Comparison of ENCODE assay signal across 1 cellular context in genomic region chr17:55446581-55447205, GRCh38.
TF ChIP-seq lines count a peak whose summit lies in the region.

No MANE protein-coding gene starts in this region.

TF ChIP-seq in HepG2, 621 proteins besides CTCF, POLR2A, EP300 and RAD21 (continued from another document and continues in another):
- TF ChIP-seq ZNF503 (CRISPR knock-in tag; IDR thresholded peaks at IDR 0.05) (peak; percentile 99), ATAD3A (CRISPR knock-in tag; IDR thresholded peaks at IDR 0.05) (no peak), ZMYM4 (CRISPR knock-in tag; IDR thresholded peaks at IDR 0.05) (peak; percentile 66; the same call in 1 of the 2 replicates), TIGD3 (CRISPR knock-in tag; IDR thresholded peaks at IDR 0.05; ENCODE audit: borderline replicate concordance) (no peak), ZNF562 (CRISPR knock-in tag; IDR thresholded peaks at IDR 0.05; ENCODE audit: borderline replicate concordance) (no peak), HMG20B (CRISPR knock-in tag; conservative IDR thresholded peaks at IDR 0.05) (peak; percentile 59; the same call in 1 of the 2 replicates), ZNF414 (CRISPR knock-in tag; IDR thresholded peaks at IDR 0.05) (no peak), TCF7L2 (IDR thresholded peaks at IDR 0.05; ENCODE audit: low read depth, low read length) (peak; percentile 82), ZIK1 (CRISPR knock-in tag; IDR thresholded peaks at IDR 0.05; ENCODE audit: borderline replicate concordance, low read depth) (no peak), MED1 (CRISPR knock-in tag; IDR thresholded peaks at IDR 0.05) (peak; percentile 100), REPIN1 (CRISPR knock-in tag; IDR thresholded peaks at IDR 0.05; ENCODE audit: borderline replicate concordance, low read depth) (peak; percentile 73; the same call in 1 of the 2 replicates), ZFP1 (CRISPR knock-in tag; IDR thresholded peaks at IDR 0.05) (no peak; the same call in 1 of the 2 replicates), ZNF891 (CRISPR knock-in tag; IDR thresholded peaks at IDR 0.05) (no peak), BCL6 (CRISPR knock-in tag; IDR thresholded peaks at IDR 0.05) (peak; percentile 90), ZFP91 (CRISPR knock-in tag; IDR thresholded peaks at IDR 0.05; ENCODE audit: borderline replicate concordance) (no peak), XBP1 (CRISPR knock-in tag; IDR thresholded peaks at IDR 0.05) (no peak), ZFP90 (CRISPR knock-in tag; IDR thresholded peaks at IDR 0.05; ENCODE audit: borderline replicate concordance) (peak; percentile 72; the same call in 1 of the 2 replicates), FOXA1 (IDR thresholded peaks at IDR 0.05) (peak; percentile 86), FOXA1 (CRISPR knock-in tag; IDR thresholded peaks at IDR 0.05) (peak; percentile 91), TRIM24 (CRISPR knock-in tag; IDR thresholded peaks at IDR 0.05) (no peak), CREB3 (CRISPR knock-in tag; IDR thresholded peaks at IDR 0.05) (0 out of 2 replicates have a peak, but pooled peaks have one; percentile 43), ELK4 (CRISPR knock-in tag; IDR thresholded peaks at IDR 0.05; ENCODE audit: borderline replicate concordance) (no peak), ETV5 (CRISPR knock-in tag; IDR thresholded peaks at IDR 0.05; ENCODE audit: borderline replicate concordance) (peak; percentile 89), FOXA3 (CRISPR knock-in tag; IDR thresholded peaks at IDR 0.05) (peak; percentile 97), CEBPG (CRISPR knock-in tag; IDR thresholded peaks at IDR 0.05) (peak; percentile 77), FOXC1 (CRISPR knock-in tag; IDR thresholded peaks at IDR 0.05; ENCODE audit: borderline replicate concordance) (no peak), MLLT10 (CRISPR knock-in tag; IDR thresholded peaks at IDR 0.05) (no peak), NFATC3 (CRISPR knock-in tag; IDR thresholded peaks at IDR 0.05) (no peak), MAZ (IDR thresholded peaks at IDR 0.05; ENCODE audit: borderline replicate concordance, low read depth, low read length) (no peak), MAZ (CRISPR knock-in tag; IDR thresholded peaks at IDR 0.05; ENCODE audit: low read depth) (0 out of 2 replicates have a peak, but pooled peaks have one; percentile 45), ZBTB3 (CRISPR knock-in tag; IDR thresholded peaks at IDR 0.05; ENCODE audit: borderline replicate concordance, low read depth) (0 out of 2 replicates have a peak, but pooled peaks have one; percentile 46), HDAC2 (CRISPR knock-in tag; IDR thresholded peaks at IDR 0.05) (peak; percentile 95), FOXK2 (IDR thresholded peaks at IDR 0.05) (peak; percentile 40; the same call in 1 of the 2 replicates), ZNF460 (CRISPR knock-in tag; IDR thresholded peaks at IDR 0.05; ENCODE audit: borderline replicate concordance) (no peak), BRD4 (CRISPR knock-in tag; IDR thresholded peaks at IDR 0.05) (peak; percentile 80), ZNF772 (CRISPR knock-in tag; IDR thresholded peaks at IDR 0.05) (peak; percentile 72; the same call in 1 of the 2 replicates), THAP7 (CRISPR knock-in tag; IDR thresholded peaks at IDR 0.05) (no peak), SMYD3 (CRISPR knock-in tag; IDR thresholded peaks at IDR 0.05) (peak; percentile 83), ZKSCAN5 (CRISPR knock-in tag; IDR thresholded peaks at IDR 0.05) (no peak), ERF (CRISPR knock-in tag; IDR thresholded peaks at IDR 0.05) (peak; percentile 91), AGO2 (optimal IDR thresholded peaks at IDR 0.05; ENCODE audit: low read depth, low read length) (peak; percentile 40), TFE3 (CRISPR knock-in tag; IDR thresholded peaks at IDR 0.05) (peak; percentile 78), ZNF224 (CRISPR knock-in tag; IDR thresholded peaks at IDR 0.05) (no peak), ZNF274 (CRISPR knock-in tag; IDR thresholded peaks at IDR 0.05) (no peak), ZFP82 (CRISPR knock-in tag; IDR thresholded peaks at IDR 0.05; ENCODE audit: borderline replicate concordance) (no peak), AKAP8 (CRISPR knock-in tag; IDR thresholded peaks at IDR 0.05) (no peak), DNMT3B (CRISPR knock-in tag; conservative IDR thresholded peaks at IDR 0.05) (0 out of 2 replicates have a peak, but pooled peaks have one; percentile 34), ZNF563 (CRISPR knock-in tag; IDR thresholded peaks at IDR 0.05) (no peak), SCMH1 (CRISPR knock-in tag; IDR thresholded peaks at IDR 0.05; ENCODE audit: borderline replicate concordance) (no peak), NFRKB (IDR thresholded peaks at IDR 0.05) (no peak), NCOA2 (CRISPR knock-in tag; IDR thresholded peaks at IDR 0.05) (peak; percentile 99), ZNF513 (CRISPR knock-in tag; conservative IDR thresholded peaks at IDR 0.05) (no peak), MLXIP (CRISPR knock-in tag; IDR thresholded peaks at IDR 0.05; ENCODE audit: borderline replicate concordance) (0 out of 2 replicates have a peak, but pooled peaks have one; percentile 50), ZNF720 (CRISPR knock-in tag; IDR thresholded peaks at IDR 0.05) (no peak), MEIS2 (CRISPR knock-in tag; IDR thresholded peaks at IDR 0.05) (peak; percentile 96), WIZ (CRISPR knock-in tag; IDR thresholded peaks at IDR 0.05) (no peak), TBP (CRISPR knock-in tag; IDR thresholded peaks at IDR 0.05) (no peak), ZMYM3 (CRISPR knock-in tag; IDR thresholded peaks at IDR 0.05) (no peak), ZNF557 (CRISPR knock-in tag; IDR thresholded peaks at IDR 0.05) (no peak)
